ENCODE assay signal across 8 cellular contexts in the genomic region with DNA sequence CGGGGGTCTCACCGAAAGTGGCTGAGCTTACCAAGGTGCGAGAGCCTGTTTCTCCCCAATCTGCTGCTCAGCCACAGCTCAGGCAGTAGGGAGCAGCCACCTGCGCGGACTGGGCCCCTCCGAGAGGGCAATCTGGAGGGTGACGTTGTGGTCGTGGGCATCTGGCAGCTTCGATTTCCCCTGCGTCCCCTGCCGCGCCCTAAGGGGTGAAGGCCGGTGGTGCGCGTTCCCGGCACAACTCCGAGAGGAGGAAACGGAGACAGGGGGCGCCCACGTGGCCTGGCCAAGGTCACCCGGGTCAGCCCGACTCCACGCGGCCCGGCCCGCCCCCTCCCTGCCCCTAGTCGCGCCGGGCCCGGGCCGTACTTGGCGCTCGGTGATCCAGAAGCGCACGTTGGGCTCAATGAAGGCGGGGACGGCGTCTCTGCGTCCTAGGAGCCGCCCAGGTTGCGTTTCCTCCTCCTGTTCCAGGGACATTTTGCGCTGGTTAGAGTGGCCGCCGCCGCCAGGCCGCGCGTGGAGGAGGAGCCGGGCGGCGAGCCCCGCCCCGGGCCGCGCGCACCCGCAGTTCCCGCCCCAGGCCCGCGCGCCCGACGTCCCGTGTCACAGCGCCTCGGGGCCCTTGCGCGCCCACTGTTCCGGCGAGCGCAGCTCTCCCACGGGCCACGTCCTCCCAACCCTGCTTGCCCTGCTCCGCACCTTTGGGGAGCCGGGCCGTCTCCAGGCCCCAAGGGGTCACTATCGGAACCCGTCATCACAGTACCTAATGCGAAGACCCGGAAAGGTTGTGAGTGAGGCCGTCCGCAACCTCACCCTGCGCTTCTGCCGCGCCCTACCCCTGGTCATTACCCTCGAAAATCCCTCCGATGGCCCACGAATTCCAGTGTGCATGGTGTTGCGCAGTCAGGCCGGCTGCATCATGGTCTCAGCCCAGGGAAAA. TPM values are rescaled to one million over a fixed set of nuclear protein-coding genes. Genes with fewer than 3 reads are reported as not detected.
DNase-seq lines count a peak whose midpoint lies in the region; ATAC-seq and TF ChIP-seq lines count a peak whose summit lies in the region.

A gene with protein sequence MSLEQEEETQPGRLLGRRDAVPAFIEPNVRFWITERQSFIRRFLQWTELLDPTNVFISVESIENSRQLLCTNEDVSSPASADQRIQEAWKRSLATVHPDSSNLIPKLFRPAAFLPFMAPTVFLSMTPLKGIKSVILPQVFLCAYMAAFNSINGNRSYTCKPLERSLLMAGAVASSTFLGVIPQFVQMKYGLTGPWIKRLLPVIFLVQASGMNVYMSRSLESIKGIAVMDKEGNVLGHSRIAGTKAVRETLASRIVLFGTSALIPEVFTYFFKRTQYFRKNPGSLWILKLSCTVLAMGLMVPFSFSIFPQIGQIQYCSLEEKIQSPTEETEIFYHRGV (minus strand): TSS at position 544 of the 940 bp plus-strand sequence. CDS start 67 bp downstream, at position 477.

- no peaks in the 10 kb centered on the region for H3K27me3 ChIP-seq in HUES6 (ENCODE audit: control insufficient read depth, insufficient read depth, low read length)
- H3K27me3 ChIP-seq in SJSA1 (replicated peaks): no peaks in the 10 kb centered on the region

- H3K27ac ChIP-seq in HUES6 (ENCODE audit: low read depth, low read length) (no peak within 1 kb of the TSS; the same call in 1 of the 2 replicates), SJSA1 (peak within 1 kb of the TSS; percentile 59), temporal lobe (ENCODE audit: low read depth, low read length) (peak within 1 kb of the TSS; percentile 64)

- peaks cover 4% of the 10 kb centered on the region; the same call in 1 of the 2 replicates for H3K4me1 ChIP-seq in HUES6 (ENCODE audit: control insufficient read depth, insufficient read depth, low read length)
- peaks cover 15% of the 10 kb centered on the region for H3K4me1 ChIP-seq in SJSA1 (replicated peaks)

- ATAC-seq in GM21390 (IDR thresholded peaks at IDR 0.05; ENCODE audit: unreplicated experiment) (peak; percentile 92), omental fat pad (ENCODE audit: low FRiP score) (peak; percentile 94)

- H3K36me3 ChIP-seq in HUES6 (ENCODE audit: control insufficient read depth, insufficient read depth, low read length) (peaks cover 31% of the 10 kb centered on the region), SJSA1 (peaks cover 48% of the 10 kb centered on the region)

- H3K9me3 ChIP-seq in HUES6 (ENCODE audit: control insufficient read depth, insufficient read depth, low read depth, low read length): no peaks in the 10 kb centered on the region
- no peaks in the 10 kb centered on the region for H3K9me3 ChIP-seq in SJSA1 (replicated peaks)

- peak within 1 kb of the TSS; percentile 72 for H3K9ac ChIP-seq in HUES6 (ENCODE audit: low read length)

- DNase-seq in Daoy (ENCODE audit: low read depth) (peak; percentile 67), SJSA1 (ENCODE audit: low read depth in 1 of 2, low spot score in 2 of 2) (peak; percentile 63 to 73), globus pallidus (ENCODE audit: low spot score) (peak; percentile 80), omental fat pad (ENCODE audit: low spot score) (peak; percentile 50)
- peak; percentile 60 for DNase-seq in activated gamma-delta T cell treated with anti-CD3 and anti-CD28 coated beads, Interleukin-2, amount 50 U/mL, for 16 hours (ENCODE audit: low read depth)

- H3K4me3 ChIP-seq in HUES6 (ENCODE audit: low read depth, low read length) (peak within 1 kb of the TSS; percentile 72), SJSA1 (peak within 1 kb of the TSS; percentile 87)

- TF ChIP-seq CTCF in omental fat pad (IDR thresholded peaks at IDR 0.05): no peak

RNA-seq across cellular contexts. Expression of the gene that starts here (rescaled TPM):
- total RNA-seq in Daoy (2014; rRNA removed; shearing (Covaris generic)): 14.1 and 27.9 TPM in 2 replicates
- total RNA-seq in SJSA1 (2014; rRNA removed; shearing (Covaris generic)): 23.5 and 46.2 TPM in 2 replicates
- total RNA-seq in omental fat pad (10 to 100 TPM; 17.1 to 30.1 (median 24.2) TPM), temporal lobe (17.5 TPM)
